Comparison of ENCODE assay signal across 7 cellular contexts in the genomic region with DNA sequence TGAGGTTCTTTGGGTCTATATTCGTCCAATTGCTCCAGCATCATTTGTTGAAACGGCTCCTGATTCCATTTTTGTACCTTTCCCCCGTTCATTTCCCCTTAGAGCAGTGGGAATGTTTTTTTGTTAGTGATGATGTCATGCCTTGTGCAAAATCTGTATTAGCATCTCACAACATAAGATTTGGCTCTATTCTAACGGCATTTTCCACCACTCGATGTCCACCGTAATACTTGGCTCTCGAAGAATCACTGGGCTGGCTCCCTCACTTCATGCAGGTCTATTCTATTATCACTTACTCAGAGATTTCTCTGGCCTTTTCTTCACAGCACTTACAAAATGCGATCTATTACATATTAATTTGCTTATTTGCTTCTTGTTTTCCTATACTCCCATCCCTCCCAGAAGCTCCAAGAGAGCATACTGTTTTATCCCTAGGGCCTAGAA.
A peak's percentile ranks its signal among the peaks of the same experiment; 100 is the strongest.
DNase-seq lines count a peak whose midpoint lies in the region; ATAC-seq and TF ChIP-seq lines count a peak whose summit lies in the region.

No MANE protein-coding gene starts in this region.

- peak overlapping the region; percentile 89 for H2AFZ ChIP-seq in parathyroid adenoma

- DNase-seq in NB4 (ENCODE audit: low read depth) = no peak
- no peak for DNase-seq in DMS114 treated with DMSO at 0.1 percent for 48 hours (lab: John Stamatoyannopoulos, UW; ENCODE audit: unreplicated experiment)

- H3K9me3 ChIP-seq in endocrine pancreas (ENCODE audit: control insufficient read depth, low read length) (no peaks in the 10 kb centered on the region), parathyroid adenoma (ENCODE audit: control insufficient read depth, low read length) (no peaks in the 10 kb centered on the region)

- peak overlapping the region; percentile 67 for H3K9ac ChIP-seq in endocrine pancreas (ENCODE audit: control insufficient read depth, insufficient read depth, low read length)
- no peak overlapping the region for H3K9ac ChIP-seq in parathyroid adenoma

- H3K79me2 ChIP-seq in parathyroid adenoma = peaks cover 8% of the 10 kb centered on the region

- TF ChIP-seq CTCF in NB4 (IDR thresholded peaks at IDR 0.05; ENCODE audit: low read depth, low read length) (no peak), parathyroid adenoma (IDR thresholded peaks at IDR 0.05) (no peak)

- H3K4me3 ChIP-seq in NB4 (ENCODE audit: low read depth, low read length) = peak overlapping the region; percentile 59
- H3K4me3 ChIP-seq in endocrine pancreas (ENCODE audit: control insufficient read depth, insufficient read depth, low read length) = peak overlapping the region; percentile 82
- peak overlapping the region; percentile 61 for H3K4me3 ChIP-seq in parathyroid adenoma (ENCODE audit: low read depth, low read length)

- H3K27me3 ChIP-seq in endocrine pancreas (ENCODE audit: control insufficient read depth, insufficient read depth, low read length) = no peaks in the 10 kb centered on the region
- H3K27me3 ChIP-seq in parathyroid adenoma (ENCODE audit: control insufficient read depth, insufficient read depth, low read length) = no peaks in the 10 kb centered on the region

- no peak for TF ChIP-seq POLR2A in NB4 (IDR thresholded peaks at IDR 0.05; ENCODE audit: extremely low read depth, insufficient read length)

- H3K36me3 ChIP-seq in endocrine pancreas (ENCODE audit: control insufficient read depth, insufficient read depth, low read length) (no peaks in the 10 kb centered on the region), parathyroid adenoma (ENCODE audit: control insufficient read depth, insufficient read depth, low read length) (no peaks in the 10 kb centered on the region)

- ATAC-seq in GM19397 (IDR thresholded peaks at IDR 0.05; ENCODE audit: unreplicated experiment) = peak; percentile 1
- no peak for ATAC-seq in HG02885 (IDR thresholded peaks at IDR 0.05; ENCODE audit: poor library complexity, unreplicated experiment)
- no peak for ATAC-seq in GM19328 (IDR thresholded peaks at IDR 0.05; ENCODE audit: unreplicated experiment)

- peak overlapping the region; percentile 96 for H3K4me2 ChIP-seq in parathyroid adenoma (ENCODE audit: low read length)

- peak overlapping the region; percentile 75 for H3K27ac ChIP-seq in parathyroid adenoma

- H3K4me1 ChIP-seq in endocrine pancreas (ENCODE audit: control insufficient read depth, insufficient read depth, low read length) (peaks cover 5% of the 10 kb centered on the region), parathyroid adenoma (peaks cover 8% of the 10 kb centered on the region)
